In the genomic region with DNA sequence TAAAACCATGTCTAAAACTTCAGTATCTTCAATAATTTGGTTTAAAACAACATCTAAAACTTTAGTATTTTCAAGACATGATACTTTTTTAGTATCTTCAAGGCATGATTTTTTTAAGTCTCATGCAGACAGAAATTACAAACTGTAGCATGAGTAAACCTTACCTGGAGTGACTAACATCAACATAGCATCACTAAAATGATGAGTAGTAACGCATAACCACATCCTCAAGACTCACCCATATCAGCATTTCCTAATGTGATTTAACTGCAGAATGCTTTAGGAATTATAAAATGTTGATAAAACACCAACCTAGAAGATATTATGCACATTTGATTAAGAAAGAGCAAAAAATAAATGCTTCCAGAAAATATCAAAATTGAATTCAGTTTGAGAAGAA, we compare ENCODE assay signal across 21 cellular contexts. TPM values are rescaled to one million over a fixed set of nuclear protein-coding genes. Genes with fewer than 3 reads are reported as not detected.
A peak's percentile ranks its signal among the peaks of the same experiment; 100 is the strongest.
DNase-seq lines count a peak whose midpoint lies in the region; ATAC-seq, FAIRE-seq and TF ChIP-seq lines count a peak whose summit lies in the region.
"Had no signal": no experiment of that assay in that cellular context is flagged by ENCODE, and none has a peak within 500 bp of the region (broad histone marks: within the 10 kb centered on the region; RNA-seq: fewer than 3 reads in every experiment).

No MANE protein-coding gene starts in this region.

- H3K27ac Mint-ChIP-seq in astrocyte (ENCODE audit: unreplicated experiment): no peak overlapping the region

- no peaks in the 10 kb centered on the region for H3K36me3 Mint-ChIP-seq in astrocyte (ENCODE audit: low read depth, unreplicated experiment)

- no peaks in the 10 kb centered on the region for H3K9me3 Mint-ChIP-seq in astrocyte (ENCODE audit: unreplicated experiment)

- H3K9me1 ChIP-seq in keratinocyte (ENCODE audit: control insufficient read depth, extremely low read depth, insufficient read depth, low read length): no peaks in the 10 kb centered on the region

- no peaks in the 10 kb centered on the region for H3K4me1 Mint-ChIP-seq in astrocyte (ENCODE audit: low read depth, unreplicated experiment)

- H4K20me1 ChIP-seq in PC-3 (ENCODE audit: low read length) (no peaks in the 10 kb centered on the region), astrocyte (ENCODE audit: insufficient read depth, low read length) (no peaks in the 10 kb centered on the region), keratinocyte (ENCODE audit: control insufficient read depth, extremely low read depth, insufficient read depth, low read length) (no peaks in the 10 kb centered on the region)

- no peak for TF ChIP-seq CTCF in PC-3 (conservative IDR thresholded peaks at IDR 0.05; ENCODE audit: low read depth, low read length)
- no peak for TF ChIP-seq CTCF in astrocyte (IDR thresholded peaks at IDR 0.05; ENCODE audit: insufficient read depth, low read depth, low read length)
- no peak for TF ChIP-seq CTCF in keratinocyte (optimal IDR thresholded peaks at IDR 0.05 in 1 of 3, IDR thresholded peaks at IDR 0.05 in 1 of 3, conservative IDR thresholded peaks at IDR 0.05 in 1 of 3; ENCODE audit: extremely low read depth in 1 of 3, insufficient read depth in 2 of 3, low read length in 3 of 3)
- TF ChIP-seq CTCF in lower lobe of right lung (IDR thresholded peaks at IDR 0.05): no peak
- TF ChIP-seq CTCF in tibial artery (IDR thresholded peaks at IDR 0.05): no peak

- peak overlapping the region; percentile 31; the same call in 1 of the 2 replicates for H3K27ac ChIP-seq in PC-3 (ENCODE audit: low read length)
- no peak overlapping the region for H3K27ac ChIP-seq in astrocyte (ENCODE audit: low read depth, low read length)
- peak overlapping the region; percentile 70 for H3K27ac ChIP-seq in keratinocyte (ENCODE audit: control insufficient read depth, insufficient read depth, low read length)
- no peak overlapping the region for H3K27ac ChIP-seq in lower lobe of right lung
- H3K27ac ChIP-seq in tibial artery: no peak overlapping the region
- H3K27ac ChIP-seq: SJSA1 had no signal

- H3K36me3 ChIP-seq in PC-3 (ENCODE audit: low read depth, low read length) (no peaks in the 10 kb centered on the region), astrocyte (ENCODE audit: insufficient read depth, low read length) (no peaks in the 10 kb centered on the region), keratinocyte (ENCODE audit: control insufficient read depth in 2 of 2, extremely low read depth in 1 of 2, insufficient read depth in 2 of 2, low read length in 2 of 2) (no peaks in the 10 kb centered on the region), lower lobe of right lung (no peaks in the 10 kb centered on the region), tibial artery (no peaks in the 10 kb centered on the region)
- H3K36me3 ChIP-seq: BE2C, SJSA1 had no signal

- peak; percentile 64 for ATAC-seq in PC-3
- ATAC-seq in lower lobe of right lung: no peak
- ATAC-seq: HepG2, Right ventricle myocardium inferior had no signal

- H3K4me1 ChIP-seq in PC-3 (ENCODE audit: insufficient read depth, low read length) (peaks cover 17% of the 10 kb centered on the region), astrocyte (ENCODE audit: insufficient read depth, low read length) (no peaks in the 10 kb centered on the region), keratinocyte (ENCODE audit: control insufficient read depth, extremely low read depth, insufficient read depth, low read length) (peaks cover 19% of the 10 kb centered on the region), lower lobe of right lung (no peaks in the 10 kb centered on the region), tibial artery (peaks cover 0 to 22% (median 8%) of the 10 kb centered on the region in 4 donors)
- H3K4me1 ChIP-seq: BE2C, SJSA1 had no signal

- no peaks in the 10 kb centered on the region for H3K9me3 ChIP-seq in PC-3 (ENCODE audit: low read length)
- H3K9me3 ChIP-seq in astrocyte (ENCODE audit: insufficient read depth, low read depth, low read length): no peaks in the 10 kb centered on the region
- H3K9me3 ChIP-seq in keratinocyte (ENCODE audit: control insufficient read depth, low read depth, low read length): peaks cover 4% of the 10 kb centered on the region
- no peaks in the 10 kb centered on the region for H3K9me3 ChIP-seq in lower lobe of right lung
- H3K9me3 ChIP-seq in tibial artery: peaks cover 0 to 7% (median 3%) of the 10 kb centered on the region in 3 donors
- H3K9me3 ChIP-seq: BE2C, SJSA1 had no signal

- H2AFZ ChIP-seq in PC-3 (ENCODE audit: low read length) (no peak overlapping the region), astrocyte (ENCODE audit: low read depth, low read length) (no peak overlapping the region), keratinocyte (ENCODE audit: control insufficient read depth, low read length) (no peak overlapping the region)

- peak; percentile 54 for DNase-seq in HPDE6-E6E7 (ENCODE audit: extremely low spot score)
- DNase-seq in PC-3: peak; percentile 72
- peak; percentile 45 for DNase-seq in astrocyte (ENCODE audit: low read depth)
- no peak for DNase-seq in keratinocyte (ENCODE audit: low read depth, low spot score)
- DNase-seq in NCI-H1417 (lab: John Stamatoyannopoulos, UW): no peak
- DNase-seq in lower lobe of right lung: no peak
- no peak for DNase-seq in tibial artery
- DNase-seq: BE2C, DMS53, EL, KBM-7, MV-4-11, NCI-H1417 treated with DMSO at 0.1 percent for 48 hours, NCI-H187 treated with DMSO at 0.1 percent for 48 hours, NCI-H2107, NCI-H748 treated with DMSO at 0.1 percent for 48 hours had no signal

- CTCF ChIA-PET in PC-3 (lab: Charles Lee): no interaction called here

- H3F3A ChIP-seq in PC-3 (ENCODE audit: low read length, unreplicated experiment): no peaks in the 10 kb centered on the region

- FAIRE-seq in astrocyte (lab: Jason Lieb, UNC) (no peak), keratinocyte (lab: Jason Lieb, UNC) (peak; percentile 96)
- FAIRE-seq: D721Med, HepG2 had no signal

- POLR2A ChIA-PET in PC-3 (lab: Charles Lee; ENCODE audit: unreplicated experiment): no interaction called here

- H3K79me2 ChIP-seq in PC-3 (ENCODE audit: low read length) (no peaks in the 10 kb centered on the region), astrocyte (ENCODE audit: insufficient read depth, low read length) (no peaks in the 10 kb centered on the region), keratinocyte (ENCODE audit: control insufficient read depth, insufficient read depth, low read length) (no peaks in the 10 kb centered on the region)

- no peak overlapping the region for H3K4me2 ChIP-seq in PC-3 (ENCODE audit: low read length)
- H3K4me2 ChIP-seq in astrocyte (ENCODE audit: low read length): no peak overlapping the region
- peak overlapping the region; percentile 18 for H3K4me2 ChIP-seq in keratinocyte (ENCODE audit: control insufficient read depth, extremely low read depth, insufficient read depth, low read depth, low read length)

- H3K4me3 ChIP-seq in PC-3 (ENCODE audit: low read length) (no peak overlapping the region), astrocyte (ENCODE audit: insufficient read depth, low read depth, low read length) (no peak overlapping the region), keratinocyte (ENCODE audit: control insufficient read depth in 2 of 3, extremely low read depth in 1 of 3, insufficient read depth in 2 of 3, low read depth in 1 of 3, low read length in 3 of 3) (no peak overlapping the region), lower lobe of right lung (no peak overlapping the region), tibial artery (no peak overlapping the region)
- H3K4me3 ChIP-seq: SJSA1 had no signal

- dilution Hi-C loops in keratinocyte (cut with MboI; ENCODE audit: extremely low pct_ligation_motif_present, low sequenced_read_pairs): no loop called here

- H3K9ac ChIP-seq in PC-3 (ENCODE audit: low read length) (no peak overlapping the region), astrocyte (ENCODE audit: low read length) (no peak overlapping the region), keratinocyte (ENCODE audit: control insufficient read depth, extremely low read depth, insufficient read depth, low read length) (no peak overlapping the region)

- no peaks in the 10 kb centered on the region for H3K9me2 ChIP-seq in PC-3 (replicated peaks; ENCODE audit: low read length)

- H3K27me3 ChIP-seq in PC-3 (ENCODE audit: low read length) (no peaks in the 10 kb centered on the region), astrocyte (ENCODE audit: insufficient read depth, low read length) (no peaks in the 10 kb centered on the region), keratinocyte (ENCODE audit: control insufficient read depth, extremely low read depth, insufficient read depth, low read length) (no peaks in the 10 kb centered on the region), lower lobe of right lung (ENCODE audit: low read depth) (no peaks in the 10 kb centered on the region), tibial artery (no peaks in the 10 kb centered on the region)
- H3K27me3 ChIP-seq: BE2C, SJSA1 had no signal

- no peak overlapping the region for H3K4me3 Mint-ChIP-seq in astrocyte (ENCODE audit: unreplicated experiment)

- intact Hi-C loops in PC-3 (cut with micrococcal nuclease): no loop called here
- intact Hi-C loops in lower lobe of right lung (cut with DNase I): no loop called here
- intact Hi-C loops in tibial artery (cut with DNase I; ENCODE audit: low total_unique reads): no loop called here

- H3K27me3 Mint-ChIP-seq in astrocyte (ENCODE audit: low read depth, unreplicated experiment): no peaks in the 10 kb centered on the region

- BruUV-seq in PC-3 (replicated peaks; lab: Mats Ljungman, UMichigan): no TSS peak

RNA-seq across cellular contexts. Expression of gene EDNRA, which starts 19.7 kb away (rescaled TPM):
- total RNA-seq in PC-3 (2014; rRNA removed): 2.1 and 2.4 TPM in 2 replicates
- total RNA-seq in astrocyte: 6.4 and 9.3 TPM in 2 replicates
- polyA plus RNA-seq in keratinocyte: 5.5 to 7.8 TPM (median 6.1 TPM) in 3 replicates
- 0.20 TPM for polyA plus RNA-seq in keratinocyte (2011; ENCODE audit: low read depth)
- polyA plus RNA-seq in keratinocyte (2011; cell fraction: cytosol; rRNA removed): 1.9 and 3.3 TPM in 2 replicates
- 8.6 and 8.9 TPM in 2 replicates for polyA plus RNA-seq in keratinocyte (2011; cell fraction: nucleus; rRNA removed)
- polyA plus RNA-seq in keratinocyte (2012; ENCODE audit: low replicate concordance): 0.35 and 3.4 TPM in 2 replicates
- polyA minus RNA-seq in keratinocyte: 4.2 to 13.2 TPM (median 5.1 TPM) in 3 replicates
- polyA minus RNA-seq in keratinocyte (2011; cell fraction: cytosol; rRNA and poly(A)+ RNA removed): 3.5 TPM
- polyA minus RNA-seq in keratinocyte (2011; cell fraction: nucleus; rRNA and poly(A)+ RNA removed): 9.5 and 15.4 TPM in 2 replicates
- total RNA-seq in lower lobe of right lung: 25.7 TPM
- total RNA-seq: H4, HepG2 had no signal
- polyA plus RNA-seq: HepG2 had no signal

Comparison
In these comparisons a context has a peak if more than half of its experiments do, and no peak if none do; other contexts are left out.
1. DNase-seq: peak in HPDE6-E6E7 (single experiment), PC-3 (single experiment) and astrocyte (single experiment); none in keratinocyte (single experiment), NCI-H1417 (0 of 3), lower lobe of right lung (single experiment) and tibial artery (0 of 2).
2. H3K27ac ChIP-seq: peak in PC-3 (single experiment) and keratinocyte (single experiment); none in astrocyte (single experiment), lower lobe of right lung (single experiment) and tibial artery (0 of 2).